In genomic region chr1:229558460-229559335, GRCh38 we compare ENCODE assay signal across 1 cellular context.
TF ChIP-seq lines count a peak whose summit lies in the region.

TSS of gene ABCB10 (minus strand) at chr1:229558707. CDS start at chr1:229558652, 55 bp downstream.

TF ChIP-seq in HEK293, 187 proteins besides CTCF, POLR2A, EP300 and RAD21 (continued from another document and continues in another):
- peak; percentile 100 for TF ChIP-seq ZNF362 (tag by site-specific recombination; IDR thresholded peaks at IDR 0.05)
- no peak for TF ChIP-seq ZNF248 (tag by site-specific recombination; IDR thresholded peaks at IDR 0.05)
- TF ChIP-seq SP3 (tag by site-specific recombination; IDR thresholded peaks at IDR 0.05) = peak; percentile 92
- no peak for TF ChIP-seq ZNF776 (tag by site-specific recombination; IDR thresholded peaks at IDR 0.05; ENCODE audit: borderline replicate concordance)
- peak; percentile 62; the same call in 1 of the 2 replicates for TF ChIP-seq TSHZ1 (tag by site-specific recombination; IDR thresholded peaks at IDR 0.05; ENCODE audit: borderline replicate concordance)
- no peak for TF ChIP-seq ZFP41 (tag by site-specific recombination; IDR thresholded peaks at IDR 0.05; ENCODE audit: borderline replicate concordance)
- TF ChIP-seq MZF1 (tag by site-specific recombination; IDR thresholded peaks at IDR 0.05; ENCODE audit: borderline replicate concordance) = peak; percentile 72
- 0 out of 2 replicates have a peak, but pooled peaks have one; percentile 37 for TF ChIP-seq HOXC10 (CRISPR knock-in tag; IDR thresholded peaks at IDR 0.05)
- TF ChIP-seq SCRT2 (tag by site-specific recombination; IDR thresholded peaks at IDR 0.05) = no peak
- no peak for TF ChIP-seq ZNF16 (tag by site-specific recombination; IDR thresholded peaks at IDR 0.05; ENCODE audit: low read depth)
- peak; percentile 74; the same call in 1 of the 2 replicates for TF ChIP-seq HOXD13 (CRISPR knock-in tag; IDR thresholded peaks at IDR 0.05; ENCODE audit: borderline replicate concordance)
- TF ChIP-seq ZNF488 (tag by site-specific recombination; IDR thresholded peaks at IDR 0.05) = no peak
- no peak for TF ChIP-seq ZNF112 (tag by site-specific recombination; IDR thresholded peaks at IDR 0.05)
- no peak for TF ChIP-seq ZNF174 (tag by site-specific recombination; IDR thresholded peaks at IDR 0.05)
- TF ChIP-seq ZNF214 (tag by site-specific recombination; IDR thresholded peaks at IDR 0.05; ENCODE audit: borderline replicate concordance) = no peak
- TF ChIP-seq ZNF138 (tag by site-specific recombination; IDR thresholded peaks at IDR 0.05; ENCODE audit: borderline replicate concordance) = no peak
- no peak for TF ChIP-seq ZNF701 (tag by site-specific recombination; IDR thresholded peaks at IDR 0.05)
- no peak for TF ChIP-seq ZNF558 (tag by site-specific recombination; IDR thresholded peaks at IDR 0.05)
- TF ChIP-seq ZNF398 (tag by site-specific recombination; IDR thresholded peaks at IDR 0.05) = peak; percentile 76
- TF ChIP-seq ZSCAN5A (tag by site-specific recombination; IDR thresholded peaks at IDR 0.05) = peak; percentile 73; the same call in 1 of the 2 replicates
- peak; percentile 97 for TF ChIP-seq ZNF2 (tag by site-specific recombination; IDR thresholded peaks at IDR 0.05)
- no peak for TF ChIP-seq ZNF571 (tag by site-specific recombination; IDR thresholded peaks at IDR 0.05)
- TF ChIP-seq PRDM1 (tag by site-specific recombination; IDR thresholded peaks at IDR 0.05) = no peak
- TF ChIP-seq ZNF140 (tag by site-specific recombination; IDR thresholded peaks at IDR 0.05) = no peak
- TF ChIP-seq ZNF211 (tag by site-specific recombination; IDR thresholded peaks at IDR 0.05; ENCODE audit: low read depth) = no peak
- peak; percentile 99 for TF ChIP-seq ZEB2 (tag by site-specific recombination; IDR thresholded peaks at IDR 0.05)
- TF ChIP-seq GLIS1 (tag by site-specific recombination; IDR thresholded peaks at IDR 0.05) = peak; percentile 87
- TF ChIP-seq ZNF157 (tag by site-specific recombination; IDR thresholded peaks at IDR 0.05) = no peak
- no peak for TF ChIP-seq ZNF768 (tag by site-specific recombination; IDR thresholded peaks at IDR 0.05)
- TF ChIP-seq BCL11B (tag by site-specific recombination; IDR thresholded peaks at IDR 0.05; ENCODE audit: low read depth) = 0 out of 2 replicates have a peak, but pooled peaks have one; percentile 52
- peak; percentile 56 for TF ChIP-seq ZNF785 (tag by site-specific recombination; IDR thresholded peaks at IDR 0.05)
- TF ChIP-seq ZNF513 (tag by site-specific recombination; IDR thresholded peaks at IDR 0.05) = peak; percentile 46; the same call in 1 of the 2 replicates
- no peak; the same call in 1 of the 2 replicates for TF ChIP-seq ZNF549 (tag by site-specific recombination; IDR thresholded peaks at IDR 0.05)
- no peak for TF ChIP-seq ZNF654 (tag by site-specific recombination; IDR thresholded peaks at IDR 0.05; ENCODE audit: low read depth)
- TF ChIP-seq KLF16 (tag by site-specific recombination; IDR thresholded peaks at IDR 0.05) = peak; percentile 98
- peak; percentile 63; the same call in 1 of the 2 replicates for TF ChIP-seq WT1 (tag by site-specific recombination; IDR thresholded peaks at IDR 0.05)
- no peak for TF ChIP-seq RBAK (tag by site-specific recombination; IDR thresholded peaks at IDR 0.05)
- TF ChIP-seq ZNF354C (tag by site-specific recombination; IDR thresholded peaks at IDR 0.05; ENCODE audit: borderline replicate concordance, low read depth) = no peak
- no peak; the same call in 1 of the 2 replicates for TF ChIP-seq FEZF1 (tag by site-specific recombination; IDR thresholded peaks at IDR 0.05)
- TF ChIP-seq PRDM6 (tag by site-specific recombination; IDR thresholded peaks at IDR 0.05) = no peak
- peak; percentile 99 for TF ChIP-seq IKZF3 (tag by site-specific recombination; IDR thresholded peaks at IDR 0.05)
- no peak for TF ChIP-seq SETDB1 (IDR thresholded peaks at IDR 0.05; ENCODE audit: insufficient read length, low read length)
- TF ChIP-seq ZNF645 (tag by site-specific recombination; IDR thresholded peaks at IDR 0.05) = no peak
- peak; percentile 67; the same call in 1 of the 2 replicates for TF ChIP-seq MEIS1 (CRISPR knock-in tag; IDR thresholded peaks at IDR 0.05; ENCODE audit: borderline replicate concordance)
- peak; percentile 100 for TF ChIP-seq ZBTB26 (tag by site-specific recombination; optimal IDR thresholded peaks at IDR 0.05)
- TF ChIP-seq ZNF837 (tag by site-specific recombination; IDR thresholded peaks at IDR 0.05) = no peak
- TF ChIP-seq ZNF677 (tag by site-specific recombination; IDR thresholded peaks at IDR 0.05) = 0 out of 2 replicates have a peak, but pooled peaks have one; percentile 56
- no peak; the same call in none of the 2 replicates for TF ChIP-seq KLF9 (tag by site-specific recombination; IDR thresholded peaks at IDR 0.05; ENCODE audit: low read depth)
- TF ChIP-seq ZBTB48 (tag by site-specific recombination; IDR thresholded peaks at IDR 0.05) = peak; percentile 62; the same call in 1 of the 2 replicates
